Comparison of ENCODE assay signal across 14 cellular contexts in the genomic region with DNA sequence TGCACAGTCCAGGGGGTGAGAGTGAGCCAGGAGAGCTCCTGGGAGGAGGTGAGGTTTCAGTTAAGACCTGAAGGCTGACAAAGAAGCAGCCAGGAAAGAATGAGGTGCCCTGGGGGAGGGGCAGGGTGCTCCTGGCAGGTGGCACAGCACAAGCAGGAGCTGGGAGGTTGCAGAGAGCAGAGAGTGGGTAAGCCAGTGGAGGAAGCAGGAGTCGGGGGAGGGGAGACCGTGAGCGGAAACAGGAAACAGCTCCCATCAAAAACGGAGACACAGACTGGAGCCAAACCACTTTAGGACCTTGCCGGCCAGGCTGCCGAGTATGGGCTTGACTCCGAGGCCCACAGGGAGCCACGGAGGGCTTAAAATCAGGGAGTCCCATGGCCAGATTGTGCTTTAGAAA. TPM values are rescaled to one million over a fixed set of nuclear protein-coding genes. Genes with fewer than 3 reads are reported as not detected.
DNase-seq lines count a peak whose midpoint lies in the region; ATAC-seq and TF ChIP-seq lines count a peak whose summit lies in the region.
"Had no signal": no experiment of that assay in that cellular context is flagged by ENCODE, and none has a peak within 500 bp of the region (broad histone marks: within the 10 kb centered on the region; RNA-seq: fewer than 3 reads in every experiment).

No MANE protein-coding gene starts in this region.

- no peaks in the 10 kb centered on the region for H3K9me3 ChIP-seq in DND-41 (ENCODE audit: insufficient read depth, low read length, severe bottlenecking)
- H3K9me3 ChIP-seq in neural progenitor cell (ENCODE audit: low read depth), result no peaks in the 10 kb centered on the region
- no peaks in the 10 kb centered on the region for H3K9me3 ChIP-seq in A673 (ENCODE audit: low read depth, low read length, poor library complexity, severe bottlenecking)
- H3K9me3 ChIP-seq: ovary had no signal

- no TSS peak for BruUV-seq in A673 (replicated peaks; lab: Mats Ljungman, UMichigan)

- H3K36me3 ChIP-seq in DND-41 (ENCODE audit: insufficient read depth, low read length) (no peaks in the 10 kb centered on the region), neural progenitor cell (no peaks in the 10 kb centered on the region), A673 (ENCODE audit: insufficient read depth, low read length, poor library complexity, severe bottlenecking) (no peaks in the 10 kb centered on the region)
- H3K36me3 ChIP-seq: ovary had no signal

- H3K9me3 Mint-ChIP-seq in chondrocyte (ENCODE audit: low read depth) (peaks cover 7% of the 10 kb centered on the region), neural progenitor cell (peaks cover 2% of the 10 kb centered on the region)

- H3F3A ChIP-seq in neural progenitor cell (ENCODE audit: low read depth), result no peaks in the 10 kb centered on the region

- no peak for TF ChIP-seq POLR2A in NB4 (IDR thresholded peaks at IDR 0.05; ENCODE audit: extremely low read depth, insufficient read length)

- H3K27me3 ChIP-seq in DND-41 (ENCODE audit: insufficient read depth, low read length, poor library complexity), result no peaks in the 10 kb centered on the region
- no peaks in the 10 kb centered on the region for H3K27me3 ChIP-seq in neural progenitor cell
- H3K27me3 ChIP-seq in A673 (replicated peaks; ENCODE audit: insufficient read depth, low read depth, low read length, poor library complexity), result no peaks in the 10 kb centered on the region
- H3K27me3 ChIP-seq: ovary had no signal

- intact Hi-C loops in A673 (cut with micrococcal nuclease; ENCODE audit: unreplicated experiment), result no loop called here

- peak; percentile 80 for ATAC-seq in DND-41 (ENCODE audit: insufficient read depth, low read depth)
- ATAC-seq in HG02870 (IDR thresholded peaks at IDR 0.05; ENCODE audit: unreplicated experiment), result no peak
- ATAC-seq: left colon had no signal

- H3K4me2 ChIP-seq in DND-41 (ENCODE audit: insufficient read depth, low read length), result no peak overlapping the region
- no peak overlapping the region for H3K4me2 ChIP-seq in neural progenitor cell

- H3K4me3 ChIP-seq in DND-41 (ENCODE audit: low read depth in 1 of 2, low read length in 2 of 2) (no peak overlapping the region), NB4 (ENCODE audit: low read depth, low read length) (no peak overlapping the region), neural progenitor cell (no peak overlapping the region), A673 (ENCODE audit: low read depth, low read length, poor library complexity, severe bottlenecking) (no peak overlapping the region)
- H3K4me3 ChIP-seq: ovary had no signal

- CTCF ChIA-PET in A673 (lab: Charles Lee), result no interaction called here

- H2AFZ ChIP-seq in DND-41 (ENCODE audit: low read depth, low read length) (no peak overlapping the region), neural progenitor cell (replicated peaks) (peak overlapping the region; percentile 68)

- no peak overlapping the region for H3K9ac ChIP-seq in DND-41 (ENCODE audit: low read depth, low read length)
- H3K9ac ChIP-seq in neural progenitor cell, result no peak overlapping the region

- H3K27me3 Mint-ChIP-seq in chondrocyte (ENCODE audit: low read depth), result no peaks in the 10 kb centered on the region
- peaks cover 16% of the 10 kb centered on the region for H3K27me3 Mint-ChIP-seq in neural progenitor cell (ENCODE audit: insufficient read depth, low read depth)

- no peak for TF ChIP-seq CTCF in DND-41 (IDR thresholded peaks at IDR 0.05; ENCODE audit: borderline replicate concordance, extremely low read depth, low read length, poor library complexity, severe bottlenecking)
- no peak for TF ChIP-seq CTCF in NB4 (IDR thresholded peaks at IDR 0.05; ENCODE audit: low read depth, low read length)
- no peak for TF ChIP-seq CTCF in chondrocyte (IDR thresholded peaks at IDR 0.05)
- TF ChIP-seq CTCF in neural progenitor cell (IDR thresholded peaks at IDR 0.05), result no peak
- TF ChIP-seq CTCF in A673 (conservative IDR thresholded peaks at IDR 0.05; ENCODE audit: low read depth, low read length), result no peak

- H3K36me3 Mint-ChIP-seq in chondrocyte (ENCODE audit: low read depth), result no peaks in the 10 kb centered on the region
- H3K36me3 Mint-ChIP-seq in neural progenitor cell, result no peaks in the 10 kb centered on the region

- H3K4me1 Mint-ChIP-seq in chondrocyte (ENCODE audit: low read depth) (peaks cover 79% of the 10 kb centered on the region), neural progenitor cell (peaks cover 42% of the 10 kb centered on the region)

- H3K4me3 Mint-ChIP-seq in chondrocyte (ENCODE audit: unreplicated experiment) (no peak overlapping the region), neural progenitor cell (peak overlapping the region; percentile 53)
- H3K4me3 Mint-ChIP-seq: activated CD4-positive, alpha-beta T cell treated with anti-CD3 and anti-CD28 coated beads, Interleukin-2, amount 10 ng/mL, durations not matched to agents 7 days and 5 days had no signal

- H3K27ac Mint-ChIP-seq in chondrocyte (ENCODE audit: unreplicated experiment) (peak overlapping the region; percentile 99), neural progenitor cell (peak overlapping the region; percentile 90)
- H3K27ac Mint-ChIP-seq: activated CD4-positive, alpha-beta T cell treated with anti-CD3 and anti-CD28 coated beads, Interleukin-2, amount 10 ng/mL, durations not matched to agents 7 days and 5 days had no signal

- H3K79me2 ChIP-seq in DND-41 (ENCODE audit: insufficient read depth, low read length) (no peaks in the 10 kb centered on the region), neural progenitor cell (ENCODE audit: low read depth) (no peaks in the 10 kb centered on the region)

- peak overlapping the region; percentile 25 for H3K27ac ChIP-seq in DND-41 (ENCODE audit: low read length)
- H3K27ac ChIP-seq in neural progenitor cell, result no peak overlapping the region
- no peak overlapping the region for H3K27ac ChIP-seq in A673 (ENCODE audit: low read depth, low read length, poor library complexity, severe bottlenecking)
- H3K27ac ChIP-seq: ovary had no signal

- DNase-seq in DND-41 (peak; percentile 71), NB4 (ENCODE audit: low read depth) (peak; percentile 30), chondrocyte (ENCODE audit: low spot score) (peak; percentile 76), neural progenitor cell (ENCODE audit: low spot score) (no peak), NCI-H1417 treated with DMSO at 0.1 percent for 48 hours (lab: John Stamatoyannopoulos, UW) (no peak), A673 (ENCODE audit: low spot score) (no peak), HT-29 (ENCODE audit: low spot score) (no peak)
- DNase-seq: activated CD4-positive, alpha-beta T cell treated with anti-CD3 and anti-CD28 coated beads, Interleukin-2, amount 10 ng/mL, durations not matched to agents 7 days and 5 days; activated gamma-delta T cell; foreskin fibroblast; ovary; stimulated activated naive CD4-positive, alpha-beta T cell treated with Interleukin-2 at 50 U/mL for 16 hours had no signal

- H3K4me1 ChIP-seq in DND-41 (ENCODE audit: insufficient read depth, low read length) (peaks cover 20% of the 10 kb centered on the region), neural progenitor cell (peaks cover 7% of the 10 kb centered on the region), A673 (ENCODE audit: insufficient read depth, low read length, poor library complexity, severe bottlenecking) (peaks cover 4% of the 10 kb centered on the region)

- H4K20me1 ChIP-seq in DND-41 (ENCODE audit: insufficient read depth, low read length), result no peaks in the 10 kb centered on the region
- H4K20me1 ChIP-seq in neural progenitor cell (ENCODE audit: low read depth), result no peaks in the 10 kb centered on the region

- POLR2A ChIA-PET in A673 (lab: Charles Lee; ENCODE audit: low non-redundant PET), result no interaction called here

RNA-seq across cellular contexts. Expression of gene FBLN2, which starts 12.1 kb away (rescaled TPM):
- total RNA-seq in chondrocyte (284 to 413 TPM (median 394 TPM) in 3 replicates), neural progenitor cell (ENCODE audit: low replicate concordance) (15.0 and 15.9 TPM in 2 replicates), A673 (2021) (0.71 and 1.3 TPM in 2 replicates)
- total RNA-seq in HT-29 (2014; rRNA removed; shearing (Covaris generic)), result 0.33 and 0.55 TPM in 2 replicates
- total RNA-seq: activated CD4-positive, alpha-beta T cell treated with anti-CD3 and anti-CD28 coated beads, Interleukin-2, amount 10 ng/mL, durations not matched to agents 7 days and 5 days had no signal

RNA-seq across cellular contexts. Expression of gene HDAC11, which starts 56.7 kb away (rescaled TPM):
- total RNA-seq in chondrocyte (10.7 to 16.5 TPM (median 15.2 TPM) in 3 replicates), neural progenitor cell (ENCODE audit: low replicate concordance) (4.8 and 12.6 TPM in 2 replicates), A673 (2021) (1.0 and 2.5 TPM in 2 replicates)
- total RNA-seq in HT-29 (2014; rRNA removed; shearing (Covaris generic)), result 10.5 and 10.6 TPM in 2 replicates

Comparison
In these comparisons a context has a peak if more than half of its experiments do, and no peak if none do; other contexts are left out.
1. DNase-seq: peak in DND-41 (single experiment), NB4 (single experiment) and chondrocyte (single experiment); none in neural progenitor cell (single experiment), NCI-H1417 treated with DMSO at 0.1 percent for 48 hours (single experiment), A673 (single experiment) and HT-29 (single experiment).
2. RNA of gene FBLN2, which starts 12.1 kb away (total RNA-seq): 284 to 413 TPM in chondrocyte; 15.0 to 15.9 TPM in neural progenitor cell, 0.71 to 1.3 TPM in A673 and 0.33 to 0.55 TPM in HT-29; every median in the first group is over 10 times any median in the second.